In genomic region chr2:120992791-120993555, GRCh38 we compare ENCODE assay signal across 17 cellular contexts.
DNase-seq lines count a peak whose midpoint lies in the region; ATAC-seq and TF ChIP-seq lines count a peak whose summit lies in the region.
"Had no signal": no experiment of that assay in that cellular context is flagged by ENCODE, and none has a peak within 500 bp of the region (broad histone marks: within the 10 kb centered on the region; RNA-seq: fewer than 3 reads in every experiment).

No MANE protein-coding gene starts in this region.

- H3K4me1 ChIP-seq in vagina = no peaks in the 10 kb centered on the region

- no peak overlapping the region for H3K27ac ChIP-seq in vagina
- H3K27ac ChIP-seq: PC-9 had no signal

- no peak for TF ChIP-seq CTCF in vagina (IDR thresholded peaks at IDR 0.05)

- no peaks in the 10 kb centered on the region for H3K9me3 ChIP-seq in vagina

- H3K36me3 ChIP-seq in vagina = peaks cover 0 to 7% of the 10 kb centered on the region in 2 donors

- intact Hi-C loops in vagina (cut with DNase I) = no loop called here

- TF ChIP-seq POLR2A in vagina (IDR thresholded peaks at IDR 0.05) = no peak

- no peak overlapping the region for H3K4me3 ChIP-seq in vagina
- H3K4me3 ChIP-seq: PC-9 had no signal

- ATAC-seq in left lobe of liver (no peak), GM19452 (IDR thresholded peaks at IDR 0.05; ENCODE audit: unreplicated experiment) (no peak)

- peak; percentile 28 for DNase-seq in activated effector memory CD4-positive, alpha-beta T cell treated with anti-CD3 and anti-CD28 coated beads, Interleukin-2, amount 50 U/mL, for 16 hours
- no peak for DNase-seq in activated effector memory CD4-positive, alpha-beta T cell treated with Interleukin-2 at 50 U/mL for 16 hours
- peak; percentile 67 for DNase-seq in RPMI7951 (ENCODE audit: low read depth)
- DNase-seq in left lobe of liver (ENCODE audit: low spot score) = peak; percentile 40
- peak; percentile 54 to 93 for DNase-seq in vagina (ENCODE audit: extremely low spot score in 2 of 2)
- DNase-seq in activated CD4-positive, alpha-beta T cell treated with anti-CD3 and anti-CD28 coated beads for 1 hour = no peak
- DNase-seq in NCI-H1417 treated with DMSO at 0.1 percent for 48 hours (lab: John Stamatoyannopoulos, UW) = no peak
- DNase-seq: DMS 273 treated with DMSO at 0.1 percent for 48 hours, GDM1, Kasumi-1, NCI-H1105, NCI-H1694 treated with DMSO at 0.1 percent for 48 hours, NCI-H2107, NCI-H2227 treated with DMSO at 0.1 percent for 48 hours, NCI-H524, PC-9 had no signal

- no peaks in the 10 kb centered on the region for H3K27me3 ChIP-seq in vagina

Comparison
In these comparisons a context has a peak if more than half of its experiments do, and no peak if none do; other contexts are left out.
1. DNase-seq: peak in activated effector memory CD4-positive, alpha-beta T cell treated with anti-CD3 and anti-CD28 coated beads, Interleukin-2, amount 50 U/mL, for 16 hours (single experiment), RPMI7951 (single experiment), left lobe of liver (single experiment) and vagina (2 of 2); none in activated effector memory CD4-positive, alpha-beta T cell treated with Interleukin-2 at 50 U/mL for 16 hours (single experiment), activated CD4-positive, alpha-beta T cell treated with anti-CD3 and anti-CD28 coated beads for 1 hour (single experiment) and NCI-H1417 treated with DMSO at 0.1 percent for 48 hours (single experiment).